8 cellular contexts compared by ENCODE assay signal in the genomic region with DNA sequence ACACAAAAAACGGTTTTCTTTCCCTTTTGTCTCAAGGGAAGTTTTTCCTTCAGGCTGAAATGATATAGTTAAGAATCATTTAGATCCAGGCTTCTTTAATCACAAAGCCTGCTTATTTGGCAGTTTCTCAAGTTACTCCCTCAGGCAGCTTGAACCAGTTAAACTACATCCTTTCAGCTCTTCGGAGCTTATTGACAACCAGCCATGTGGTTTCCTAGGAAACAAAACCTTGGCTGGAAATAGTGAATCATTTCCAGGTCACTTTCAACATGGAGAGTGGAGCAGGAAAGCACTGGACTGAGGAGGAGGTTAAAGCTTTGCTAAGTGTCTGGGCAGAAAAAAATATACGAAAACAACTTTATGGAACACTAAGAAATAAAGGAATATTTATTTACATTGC. TPM values are rescaled to one million over a fixed set of nuclear protein-coding genes. Genes with fewer than 3 reads are reported as not detected.
A peak's percentile ranks its signal among the peaks of the same experiment; 100 is the strongest.
DNase-seq lines count a peak whose midpoint lies in the region; ATAC-seq, FAIRE-seq and TF ChIP-seq lines count a peak whose summit lies in the region.

No MANE protein-coding gene starts in this region.

- peaks cover 14% of the 10 kb centered on the region for H3K4me1 Mint-ChIP-seq in MCF 10A (ENCODE audit: insufficient read depth, unreplicated experiment)
- H3K4me1 Mint-ChIP-seq in T-cell, result peaks cover 9 to 13% (median 12%) of the 10 kb centered on the region in 3 donors

- CTCF ChIA-PET in A673 (lab: Charles Lee), result no interaction called here
- CTCF ChIA-PET in HEK293 (lab: Yijun Ruan, JAX), result interaction anchor here (0.9 to 1.3 kb wide), 3 partner anchors 14 to 15 kb away, joined by 4 to 6 read pairs (median 4); no protein-coding TSS in a partner anchor
- CTCF ChIA-PET in MCF 10A (lab: Yijun Ruan, JAX), result interaction anchor here (0.6 to 1.5 kb wide), 3 partner anchors 15 to 429 kb away, joined by 3 to 5 read pairs (median 4); a partner anchor contains a TSS
- CTCF ChIA-PET in T-cell (lab: Charles Lee), result interaction anchor here in 1 of 2 donors (0.6 kb wide), 1 partner anchor 192 kb away, joined by 3 read pairs; no protein-coding TSS in a partner anchor

- H3K27ac ChIP-seq in A673 (ENCODE audit: low read depth, low read length, poor library complexity, severe bottlenecking) (no peak overlapping the region), HEK293 (ENCODE audit: extremely low read depth, low read depth, low read length) (no peak overlapping the region; the same call in 1 of the 2 replicates), small intestine (ENCODE audit: low read depth in 1 of 2, low read length in 1 of 2) (peak overlapping the region in 1 of 2 donors; percentile 34)

- H3K27ac Mint-ChIP-seq in MCF 10A (ENCODE audit: low read depth, unreplicated experiment), result peak overlapping the region; percentile 98
- H3K27ac Mint-ChIP-seq in T-cell, result no peak overlapping the region

- TF ChIP-seq CTCF in A673 (conservative IDR thresholded peaks at IDR 0.05; ENCODE audit: low read depth, low read length), result no peak
- no peak for TF ChIP-seq CTCF in HEK293 (tag by site-specific recombination; IDR thresholded peaks at IDR 0.05)
- TF ChIP-seq CTCF in MCF 10A (IDR thresholded peaks at IDR 0.05; ENCODE audit: unreplicated experiment), result no peak

- BruUV-seq in A673 (replicated peaks; lab: Mats Ljungman, UMichigan) (no TSS peak), MCF 10A (replicated peaks; lab: Mats Ljungman, UMichigan) (no TSS peak)

- intact Hi-C loops in A673 (cut with micrococcal nuclease; ENCODE audit: unreplicated experiment), result no loop called here
- intact Hi-C loops in MCF 10A (cut with micrococcal nuclease), result loop anchor here (2.0 kb wide), 1 partner anchor 25 kb away; a partner anchor contains a TSS

- ATAC-seq in HG03342 (IDR thresholded peaks at IDR 0.05; ENCODE audit: unreplicated experiment) (no peak), T-cell (replicated peaks in 1 of 4) (no peak)

- no peaks in the 10 kb centered on the region for H3K9me3 ChIP-seq in A673 (ENCODE audit: low read depth, low read length, poor library complexity, severe bottlenecking)
- H3K9me3 ChIP-seq in HEK293 (ENCODE audit: control insufficient read depth, insufficient read depth, low read depth, low read length), result no peaks in the 10 kb centered on the region
- H3K9me3 ChIP-seq in small intestine (ENCODE audit: control insufficient read depth, low read depth), result no peaks in the 10 kb centered on the region

- WGBS in small intestine, 3 donors, result 9 to 22% (median 21%) methylated on average over 3 of the region's 3 CpGs

- H3K36me3 ChIP-seq in A673 (ENCODE audit: insufficient read depth, low read length, poor library complexity, severe bottlenecking) (no peaks in the 10 kb centered on the region), HEK293 (ENCODE audit: control insufficient read depth in 2 of 2, insufficient read depth in 1 of 2, low read length in 2 of 2) (peaks cover 4 to 23% of the 10 kb centered on the region in 2 experiments; a peak in 2 of 3 replicates), small intestine (ENCODE audit: control insufficient read depth in 2 of 2, insufficient read depth in 2 of 2, low read length in 2 of 2) (no peaks in the 10 kb centered on the region)

- no peak for FAIRE-seq in small intestine (lab: Jason Lieb, UNC)

- DNase-seq in A673 (ENCODE audit: low spot score) (peak; percentile 78), NCI-H510A treated with DMSO at 0.1 percent for 48 hours (lab: John Stamatoyannopoulos, UW) (peak; percentile 81), MCF 10A (ENCODE audit: unreplicated experiment) (peak; percentile 96), iPS-NIHi11 (ENCODE audit: low spot score) (peak; percentile 76), small intestine (peak; percentile 84), T-cell (no peak)

- H3K4me3 ChIP-seq in A673 (ENCODE audit: low read depth, low read length, poor library complexity, severe bottlenecking) (peak overlapping the region; percentile 17), HEK293 (ENCODE audit: low read depth, low read length) (peak overlapping the region; percentile 20), small intestine (ENCODE audit: low read depth in 1 of 2, low read length in 2 of 2) (no peak overlapping the region)

- H3K4me3 Mint-ChIP-seq in MCF 10A (ENCODE audit: unreplicated experiment), result peak overlapping the region; percentile 72
- H3K4me3 Mint-ChIP-seq in T-cell, result no peak overlapping the region

- no peaks in the 10 kb centered on the region for H3K27me3 Mint-ChIP-seq in MCF 10A (ENCODE audit: insufficient read depth, unreplicated experiment)
- no peaks in the 10 kb centered on the region for H3K27me3 Mint-ChIP-seq in T-cell

- POLR2A ChIA-PET in A673 (lab: Charles Lee; ENCODE audit: low non-redundant PET) (no interaction called here), HEK293 (lab: Yijun Ruan, JAX) (interaction anchor here (1.4 to 2.5 kb wide), 2 partner anchors 23 to 25 kb away, joined by 12 to 13 read pairs; a partner anchor contains a TSS), MCF 10A (lab: Yijun Ruan, JAX) (interaction anchor here (0.6 to 3.6 kb wide), 13 partner anchors 13 to 499 kb away, joined by 3 to 89 read pairs (median 3); a partner anchor contains a TSS), T-cell (lab: Charles Lee) (interaction anchor here in 1 of 2 donors (0.7 kb wide), 1 partner anchor 23 kb away, joined by 9 read pairs; no protein-coding TSS in a partner anchor)

- H3K27me3 ChIP-seq in A673 (replicated peaks; ENCODE audit: insufficient read depth, low read depth, low read length, poor library complexity) (no peaks in the 10 kb centered on the region), small intestine (ENCODE audit: control insufficient read depth in 2 of 2, insufficient read depth in 2 of 2, low read length in 2 of 2) (no peaks in the 10 kb centered on the region)

- H3K36me3 Mint-ChIP-seq in MCF 10A (ENCODE audit: insufficient read depth, unreplicated experiment), result peaks cover 20% of the 10 kb centered on the region
- peaks cover 20% of the 10 kb centered on the region for H3K36me3 Mint-ChIP-seq in T-cell

- no peaks in the 10 kb centered on the region for H3K9me3 Mint-ChIP-seq in MCF 10A (ENCODE audit: unreplicated experiment)
- no peaks in the 10 kb centered on the region for H3K9me3 Mint-ChIP-seq in T-cell

- no peaks in the 10 kb centered on the region for H3K4me1 ChIP-seq in A673 (ENCODE audit: insufficient read depth, low read length, poor library complexity, severe bottlenecking)
- H3K4me1 ChIP-seq in HEK293 (ENCODE audit: control insufficient read depth, insufficient read depth, low read length), result peaks cover 4% of the 10 kb centered on the region
- H3K4me1 ChIP-seq in small intestine (ENCODE audit: control insufficient read depth in 2 of 2, insufficient read depth in 1 of 2, low read depth in 1 of 2, low read length in 1 of 2), result no peaks in the 10 kb centered on the region

TF ChIP-seq in HEK293, 187 proteins besides CTCF, POLR2A, EP300 and RAD21 (continues in another document):
- TF ChIP-seq ZNF560 (tag by site-specific recombination; IDR thresholded peaks at IDR 0.05; ENCODE audit: borderline replicate concordance) (no peak), ZNF571 (tag by site-specific recombination; IDR thresholded peaks at IDR 0.05) (no peak), ZNF610 (tag by site-specific recombination; IDR thresholded peaks at IDR 0.05; ENCODE audit: borderline replicate concordance) (no peak), ZNF354C (tag by site-specific recombination; IDR thresholded peaks at IDR 0.05; ENCODE audit: borderline replicate concordance, low read depth) (no peak), SCRT2 (tag by site-specific recombination; IDR thresholded peaks at IDR 0.05) (no peak), PRDM1 (tag by site-specific recombination; IDR thresholded peaks at IDR 0.05) (peak; percentile 80), ZNF366 (tag by site-specific recombination; conservative IDR thresholded peaks at IDR 0.05) (0 out of 2 replicates have a peak, but pooled peaks have one; percentile 15), ZSCAN23 (tag by site-specific recombination; IDR thresholded peaks at IDR 0.05) (no peak), ZNF239 (tag by site-specific recombination; IDR thresholded peaks at IDR 0.05) (no peak), ZNF677 (tag by site-specific recombination; IDR thresholded peaks at IDR 0.05) (no peak)
- TF ChIP-seq, protein P1, sequence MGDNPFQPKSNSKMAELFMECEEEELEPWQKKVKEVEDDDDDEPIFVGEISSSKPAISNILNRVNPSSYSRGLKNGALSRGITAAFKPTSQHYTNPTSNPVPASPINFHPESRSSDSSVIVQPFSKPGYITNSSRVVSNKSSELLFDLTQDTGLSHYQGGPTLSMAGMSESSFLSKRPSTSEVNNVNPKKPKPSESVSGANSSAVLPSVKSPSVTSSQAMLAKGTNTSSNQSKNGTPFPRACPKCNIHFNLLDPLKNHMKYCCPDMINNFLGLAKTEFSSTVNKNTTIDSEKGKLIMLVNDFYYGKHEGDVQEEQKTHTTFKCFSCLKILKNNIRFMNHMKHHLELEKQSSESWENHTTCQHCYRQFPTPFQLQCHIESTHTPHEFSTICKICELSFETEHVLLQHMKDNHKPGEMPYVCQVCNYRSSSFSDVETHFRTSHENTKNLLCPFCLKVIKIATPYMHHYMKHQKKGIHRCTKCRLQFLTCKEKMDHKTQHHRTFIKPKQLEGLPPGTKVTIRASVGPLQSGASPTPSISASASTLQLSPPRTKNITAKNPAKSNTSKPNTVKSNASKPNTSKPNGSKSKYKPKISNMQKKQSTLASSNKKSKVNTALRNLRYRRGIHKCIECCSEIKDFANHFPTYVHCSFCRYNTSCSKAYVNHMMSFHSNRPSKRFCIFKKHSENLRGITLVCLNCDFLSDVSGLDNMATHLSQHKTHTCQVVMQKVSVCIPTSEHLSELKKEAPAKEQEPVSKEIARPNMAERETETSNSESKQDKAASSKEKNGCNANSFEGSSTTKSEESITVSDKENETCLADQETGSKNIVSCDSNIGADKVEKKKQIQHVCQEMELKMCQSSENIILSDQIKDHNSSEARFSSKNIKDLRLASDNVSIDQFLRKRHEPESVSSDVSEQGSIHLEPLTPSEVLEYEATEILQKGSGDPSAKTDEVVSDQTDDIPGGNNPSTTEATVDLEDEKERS (tag by site-specific recombination; IDR thresholded peaks at IDR 0.05), result no peak

RNA-seq across cellular contexts. Expression of a gene that starts 23.0 kb away (rescaled TPM):
- total RNA-seq in A673 (2021) (3.8 and 5.2 TPM in 2 replicates), MCF 10A (2022) (10.8 and 12.9 TPM in 2 replicates), T-cell (10 to 100 TPM; 13.3 to 17.7 (median 16.0) TPM)
- 1 to 10 TPM; 1.9 to 4.2 (median 4.0) TPM for polyA plus RNA-seq in small intestine

RNA-seq across cellular contexts. Expression of a gene that starts 25.2 kb away (rescaled TPM):
- total RNA-seq in A673 (2021) (38.6 and 41.6 TPM in 2 replicates), MCF 10A (2022) (35.0 and 47.0 TPM in 2 replicates), T-cell (10 to 100 TPM; 10.5 to 15.1 (median 12.5) TPM)
- polyA plus RNA-seq in small intestine, result 1 to 10 TPM in 2 of 3 donors, under 1 TPM in 1; 0.67 to 6.0 (median 1.6) TPM

RNA-seq across cellular contexts. Expression of a gene that starts 25.8 kb away (rescaled TPM):
- total RNA-seq in A673 (2021) (190 and 209 TPM in 2 replicates), MCF 10A (2022) (160 and 189 TPM in 2 replicates), T-cell (10 to 100 TPM; 22.4 to 38.1 (median 35.8) TPM)
- 10 to 100 TPM; 11.0 to 81.7 (median 14.1) TPM for polyA plus RNA-seq in small intestine

RNA-seq across cellular contexts. Expression of a gene that starts 57.2 kb away (rescaled TPM):
- total RNA-seq in A673 (2021), result 82.9 and 87.4 TPM in 2 replicates
- 348 and 419 TPM in 2 replicates for total RNA-seq in MCF 10A (2022)
- 10 to 100 TPM; 18.8 to 39.7 (median 30.5) TPM for polyA plus RNA-seq in small intestine
- total RNA-seq in T-cell, result 100 to 1,000 TPM in 3 of 5 donors, 10 to 100 TPM in 2; 98.0 to 115 (median 107) TPM

Comparison
In these comparisons a context has a peak if more than half of its experiments do, and no peak if none do; other contexts are left out.
1. DNase-seq: peak in A673 (single experiment), NCI-H510A treated with DMSO at 0.1 percent for 48 hours (single experiment), MCF 10A (single experiment), iPS-NIHi11 (single experiment) and small intestine (single experiment); none in T-cell (0 of 34).
2. H3K4me3 ChIP-seq: peak in A673 (single experiment) and HEK293 (single experiment); none in small intestine (0 of 2).